Comparison of ENCODE assay signal across 13 cellular contexts in genomic region chr3:175383813-175384212, GRCh38.
"Had no signal": no experiment of that assay in that cellular context is flagged by ENCODE, and none has a peak within 500 bp of the region (broad histone marks: within the 10 kb centered on the region; RNA-seq: fewer than 3 reads in every experiment).

No MANE protein-coding gene starts in this region.

- H3K27ac ChIP-seq: coronary artery, neutrophil had no signal

- DNase-seq: activated B cell treated with CpG ODN at 0.5 μM for 24 hours; activated CD4-positive, alpha-beta T cell treated with anti-CD3 and anti-CD28 coated beads for 4 hours; activated CD8-positive, alpha-beta T cell treated with anti-CD3 and anti-CD28 coated beads for 36 hours; activated naive CD4-positive, alpha-beta T cell; activated naive CD8-positive, alpha-beta T cell treated with anti-CD3 and anti-CD28 coated beads, Interleukin-2, amount 10 ng/mL, durations not matched to agents 7 days and 5 days; activated T-cell treated with anti-CD3 and anti-CD28 coated beads, Interleukin-2, amount 50 U/mL, for 1 hour; anterior cingulate cortex; stimulated activated naive B cell treated with anti-CD40 and anti-IgM and Interleukin-4, amounts not matched to agents 10 μg/mL and 1 μg/mL and 100 μg/mL, for 72 hours; T-cell had no signal

- H3K36me3 ChIP-seq: neutrophil had no signal

- H3K9me3 ChIP-seq: neutrophil had no signal

- H3K4me3 ChIP-seq: coronary artery had no signal

- ATAC-seq: activated CD8-positive, alpha-beta T cell treated with anti-CD3 and anti-CD28 coated beads for 36 hours; activated T-helper 17 cell treated with anti-CD3 and anti-CD28 coated beads, Interleukin-2, amount 50 U/mL, for 72 hours; natural killer cell treated with Interleukin-12 subunit alpha and Interleukin-12 subunit beta and Interleukin-15 and Interleukin-18, amount 100 ng/mL, for 72 hours; stimulated activated naive B cell treated with anti-CD40 and anti-IgM and Interleukin-4, amounts not matched to agents 10 μg/mL and 1 μg/mL and 100 μg/mL, for 72 hours; T-cell had no signal
